8 cellular contexts compared by ENCODE assay signal in genomic region chr6:136647363-136647763, GRCh38.
DNase-seq lines count a peak whose midpoint lies in the region; ATAC-seq, FAIRE-seq and TF ChIP-seq lines count a peak whose summit lies in the region.

No MANE protein-coding gene starts in this region.

- H3K9me3 ChIP-seq in lung (ENCODE audit: control insufficient read depth in 2 of 2, insufficient read depth in 1 of 2, low read length in 1 of 2): no peaks in the 10 kb centered on the region
- H3K9me3 ChIP-seq in uterus: no peaks in the 10 kb centered on the region

- TF ChIP-seq CTCF in AG09319 (IDR thresholded peaks at IDR 0.05; ENCODE audit: low read depth, low read length) (no peak), lung (IDR thresholded peaks at IDR 0.05; ENCODE audit: control extremely low read depth, extremely low read depth) (no peak), uterus (IDR thresholded peaks at IDR 0.05) (no peak), D721Med (IDR thresholded peaks at IDR 0.05; ENCODE audit: insufficient read depth, missing control alignments) (no peak)

- no peak for FAIRE-seq in D721Med (lab: Jason Lieb, UNC)

- no peaks in the 10 kb centered on the region for H3K36me3 Mint-ChIP-seq in activated naive CD8-positive, alpha-beta T cell treated with anti-CD3 and anti-CD28 coated beads for 36 hours

- H3K9me3 Mint-ChIP-seq in activated naive CD8-positive, alpha-beta T cell treated with anti-CD3 and anti-CD28 coated beads for 36 hours: no peaks in the 10 kb centered on the region

- H3K4me1 ChIP-seq in lung (ENCODE audit: control insufficient read depth in 2 of 2, insufficient read depth in 2 of 2, low read length in 2 of 2): peaks cover 2 to 3% of the 10 kb centered on the region in 2 donors
- peaks cover 0 to 4% of the 10 kb centered on the region in 2 donors for H3K4me1 ChIP-seq in uterus

- peaks cover 1 to 2% of the 10 kb centered on the region in 2 donors for H3K36me3 ChIP-seq in lung (ENCODE audit: control insufficient read depth in 2 of 2, insufficient read depth in 2 of 2, low read length in 2 of 2)
- no peaks in the 10 kb centered on the region for H3K36me3 ChIP-seq in uterus

- H3K4me3 ChIP-seq in lung (no peak overlapping the region), uterus (no peak overlapping the region)

- H3K4me1 Mint-ChIP-seq in activated naive CD8-positive, alpha-beta T cell treated with anti-CD3 and anti-CD28 coated beads for 36 hours: peaks cover 1% of the 10 kb centered on the region

- peak; percentile 60 for DNase-seq in AG09319 (ENCODE audit: extremely low read depth, low read depth)
- DNase-seq in HT1080 (ENCODE audit: low read depth): peak; percentile 88
- peak; percentile 39 for DNase-seq in activated naive CD8-positive, alpha-beta T cell treated with anti-CD3 and anti-CD28 coated beads for 36 hours
- DNase-seq in lung (ENCODE audit: low spot score): no peak
- peak in 1 of 2 donors; percentile 21 for DNase-seq in uterus
- DNase-seq in G401 (ENCODE audit: low spot score): no peak
- no peak for DNase-seq in D721Med (ENCODE audit: insufficient read length, low spot score)

- H3K27me3 Mint-ChIP-seq in activated naive CD8-positive, alpha-beta T cell treated with anti-CD3 and anti-CD28 coated beads for 36 hours: no peaks in the 10 kb centered on the region

- no peak for TF ChIP-seq POLR2A in uterus (IDR thresholded peaks at IDR 0.05)

- WGBS in lung, 2 donors: 40 to 41% methylated on average over 8 of the region's 8 CpGs

- in situ Hi-C loops in G401 (cut with HindIII; ENCODE audit: low sequenced_read_pairs): no loop called here

- ATAC-seq in GM19395 (IDR thresholded peaks at IDR 0.05; ENCODE audit: unreplicated experiment): peak; percentile 77
- ATAC-seq in lung (ENCODE audit: insufficient read depth, low FRiP score): no peak

- H3K27me3 ChIP-seq in lung (ENCODE audit: control insufficient read depth, insufficient read depth): no peaks in the 10 kb centered on the region
- H3K27me3 ChIP-seq in uterus: no peaks in the 10 kb centered on the region

- no peak overlapping the region for H3K27ac Mint-ChIP-seq in activated naive CD8-positive, alpha-beta T cell treated with anti-CD3 and anti-CD28 coated beads for 36 hours

- intact Hi-C loops in uterus (cut with DNase I; ENCODE audit: low total_unique reads): loop anchor here (5.0 kb wide), 1 partner anchor 145 kb away; the partner anchor contains the start of gene MAP3K5

- peak overlapping the region; percentile 38 to 86 for H3K27ac ChIP-seq in lung (ENCODE audit: low read depth in 1 of 2, low read length in 1 of 2)
- peak overlapping the region; percentile 19 to 40 for H3K27ac ChIP-seq in uterus

- no peak overlapping the region for H3K4me3 Mint-ChIP-seq in activated naive CD8-positive, alpha-beta T cell treated with anti-CD3 and anti-CD28 coated beads for 36 hours

Comparison
In these comparisons a context has a peak if more than half of its experiments do, and no peak if none do; other contexts are left out.
1. DNase-seq: peak in AG09319 (single experiment), HT1080 (single experiment) and activated naive CD8-positive, alpha-beta T cell treated with anti-CD3 and anti-CD28 coated beads for 36 hours (single experiment); none in lung (single experiment), G401 (single experiment) and D721Med (single experiment).